Comparison of ENCODE assay signal across 22 cellular contexts in the genomic region with DNA sequence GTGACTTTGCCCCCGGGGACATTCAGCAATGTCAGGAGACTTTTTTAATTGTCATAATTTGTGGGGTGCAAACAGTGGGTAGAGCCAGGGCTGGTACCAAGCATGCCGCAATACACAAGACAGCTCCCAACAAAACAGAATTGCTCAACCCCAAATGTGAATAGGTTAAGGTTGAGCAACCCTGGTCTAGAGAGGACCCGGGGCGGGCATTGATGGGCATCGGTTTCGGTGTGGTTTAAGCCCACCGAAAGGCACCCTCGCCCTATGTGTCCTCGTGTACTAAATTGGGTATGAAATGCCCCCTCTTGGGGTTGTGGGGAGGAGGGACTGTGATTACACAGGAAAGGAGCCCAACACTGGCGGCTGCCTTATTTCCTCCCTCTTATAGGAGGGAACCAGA. TPM values are rescaled to one million over a fixed set of nuclear protein-coding genes. Genes with fewer than 3 reads are reported as not detected.
"Had no signal": no experiment of that assay in that cellular context is flagged by ENCODE, and none has a peak within 500 bp of the region (broad histone marks: within the 10 kb centered on the region; RNA-seq: fewer than 3 reads in every experiment).

No MANE protein-coding gene starts in this region.

- H2AFZ ChIP-seq: neural progenitor cell had no signal

- ATAC-seq: activated CD4-positive, alpha-beta T cell treated with anti-CD3 and anti-CD28 coated beads for 36 hours; activated naive CD8-positive, alpha-beta T cell treated with anti-CD3 and anti-CD28 coated beads, Interleukin-2, amount 50 U/mL, for 24 hours; heart left ventricle; naive thymus-derived CD8-positive, alpha-beta T cell; stimulated activated memory B cell treated with anti-CD40 and anti-IgM and Interleukin-4, amounts not matched to agents 10 μg/mL and 1 μg/mL and 100 μg/mL, for 72 hours had no signal

- H3K4me3 ChIP-seq: heart left ventricle, left ventricle myocardium inferior, neural progenitor cell, prostate gland, testis, uterus had no signal

- H3K9ac ChIP-seq: neural progenitor cell had no signal

- FAIRE-seq: endometrium, keratinocyte had no signal

- H3K36me3 ChIP-seq: left ventricle myocardium inferior, neural progenitor cell, prostate gland, uterus had no signal

- H3K27ac ChIP-seq: heart left ventricle, left ventricle myocardium inferior, neural progenitor cell, prostate gland, testis, uterus had no signal

- H3K27me3 ChIP-seq: heart left ventricle, neural progenitor cell, testis, uterus had no signal

- H3K4me1 ChIP-seq: neural progenitor cell, testis, uterus had no signal

- H3K9me3 ChIP-seq: heart left ventricle, left ventricle myocardium inferior, prostate gland, testis, uterus had no signal

- DNase-seq: activated B cell treated with CpG ODN at 0.5 μM for 24 hours; activated CD4-positive, alpha-beta memory T cell treated with anti-CD3 and anti-CD28 coated beads for 36 hours; activated CD4-positive, alpha-beta T cell treated with anti-CD3 and anti-CD28 coated beads for 36 hours; activated gamma-delta T cell; activated naive CD4-positive, alpha-beta T cell treated with anti-CD3 and anti-CD28 coated beads, Interleukin-2, amount 50 U/mL, for 16 hours; activated naive CD8-positive, alpha-beta T cell treated with anti-CD3 and anti-CD28 coated beads, Interleukin-2, amount 50 U/mL, for 24 hours; activated T-cell treated with anti-CD3 and anti-CD28 coated beads for 4 hours; left ventricle myocardium inferior; naive thymus-derived CD8-positive, alpha-beta T cell; stimulated activated CD4-positive, alpha-beta T cell treated with anti-CD3 and anti-CD28 coated beads, Interleukin-1b, Interleukin-23, amount 100 ng/mL, for 48 hours; T1000; testis; trophoblast cell; uterus had no signal

- H3K4me2 ChIP-seq: neural progenitor cell had no signal

RNA-seq across cellular contexts. Expression of a gene that starts 36.0 kb away (rescaled TPM):
- total RNA-seq: activated B cell treated with CpG ODN at 0.5 μM for 24 hours; activated CD4-positive, alpha-beta memory T cell treated with anti-CD3 and anti-CD28 coated beads for 36 hours; activated CD4-positive, alpha-beta T cell treated with anti-CD3 and anti-CD28 coated beads for 36 hours; activated T-helper 1 cell treated with anti-CD3 and anti-CD28 coated beads, Interleukin-12 subunit alpha, Interleukin-12 subunit beta, Interleukin-2, Interleukin-4 antibody, amounts not matched to agents 30 ng/mL and 10 ng/mL and 1 ng/mL, durations not matched to agents 14 hours and 24 hours and 36 hours; lung microvascular endothelial cell; naive thymus-derived CD8-positive, alpha-beta T cell had no signal
- polyA plus RNA-seq: keratinocyte; naive thymus-derived CD8-positive, alpha-beta T cell had no signal

RNA-seq across cellular contexts. Expression of a gene that starts 59.5 kb away (rescaled TPM):
- total RNA-seq: activated CD4-positive, alpha-beta memory T cell treated with anti-CD3 and anti-CD28 coated beads for 36 hours; activated T-helper 1 cell treated with anti-CD3 and anti-CD28 coated beads, Interleukin-12 subunit alpha, Interleukin-12 subunit beta, Interleukin-2, Interleukin-4 antibody, amounts not matched to agents 30 ng/mL and 10 ng/mL and 1 ng/mL, durations not matched to agents 14 hours and 24 hours and 36 hours; naive thymus-derived CD8-positive, alpha-beta T cell had no signal
- polyA plus RNA-seq: naive thymus-derived CD8-positive, alpha-beta T cell had no signal
